Comparison of ENCODE assay signal across 22 cellular contexts in the genomic region with DNA sequence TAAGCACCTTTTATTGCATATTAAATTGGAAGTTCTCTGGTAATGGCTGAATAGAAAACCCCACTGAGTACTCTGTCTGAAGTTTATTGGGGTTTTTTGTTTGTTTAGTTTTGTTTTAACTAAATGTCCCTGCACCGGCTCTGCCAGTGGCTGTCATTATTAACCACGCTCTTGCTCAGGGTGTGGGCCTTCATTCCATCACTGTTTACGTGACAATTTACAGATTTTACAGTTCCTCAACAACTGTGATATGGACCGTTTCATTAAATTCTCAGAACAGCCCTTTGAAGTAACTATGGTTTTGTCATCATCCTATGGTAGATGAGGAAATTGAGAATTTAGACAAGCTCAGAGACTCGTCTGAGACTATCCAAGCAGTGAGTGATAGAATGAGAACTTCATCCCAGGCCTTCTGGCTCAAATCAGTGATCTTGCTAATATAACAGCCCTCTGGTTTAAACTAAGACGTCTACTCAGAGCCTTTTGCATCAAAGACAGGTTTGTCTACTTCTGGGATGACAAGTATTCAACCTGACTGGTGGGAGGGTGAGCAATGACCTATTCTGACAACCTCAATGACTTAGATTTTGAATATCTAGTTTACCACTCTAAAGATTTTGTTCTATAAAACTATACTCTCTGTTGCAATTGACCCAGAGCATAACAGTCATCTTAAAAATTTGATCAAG.
DNase-seq lines count a peak whose midpoint lies in the region; ATAC-seq and TF ChIP-seq lines count a peak whose summit lies in the region.
"Had no signal": no experiment of that assay in that cellular context is flagged by ENCODE, and none has a peak within 500 bp of the region (broad histone marks: within the 10 kb centered on the region; RNA-seq: fewer than 3 reads in every experiment).

No MANE protein-coding gene starts in this region.

- peak overlapping the region; percentile 49 for H3K4me3 ChIP-seq in CD4-positive, CD25-positive, alpha-beta regulatory T cell (ENCODE audit: low read depth, low read length)
- H3K4me3 ChIP-seq in Caco-2 (ENCODE audit: low read depth, low read length) = no peak overlapping the region
- H3K4me3 ChIP-seq: lower lobe of right lung, pancreas, right atrium auricular region, spleen, thyroid gland had no signal

- peak; percentile 7 for DNase-seq in activated CD4-positive, alpha-beta T cell treated with anti-CD3 and anti-CD28 coated beads for 36 hours
- DNase-seq in activated CD4-positive, alpha-beta T cell treated with anti-CD3 and anti-CD28 coated beads, Interleukin-2, amount 50 U/mL, for 48 hours = no peak
- DNase-seq in CD4-positive, CD25-positive, alpha-beta regulatory T cell = peak in 1 of 3 donors; percentile 49
- DNase-seq in T-cell (no peak), memory B cell (ENCODE audit: low spot score in 2 of 2) (no peak), Caco-2 (no peak)
- DNase-seq: DND-41; lower lobe of right lung; NCI-H1092; NCI-H187 treated with DMSO at 0.1 percent for 48 hours; NCI-H526; pancreas; RPMI8226; spleen; stimulated activated CD4-positive, alpha-beta T cell treated with anti-CD3 and anti-CD28 coated beads, Interleukin-4, amount 100 ng/mL, for 1 hour; stimulated activated naive CD4-positive, alpha-beta T cell treated with Interleukin-2 at 50 U/mL for 16 hours; thyroid gland had no signal

- peaks cover 35% of the 10 kb centered on the region for H3K4me1 Mint-ChIP-seq in activated CD4-positive, alpha-beta T cell treated with anti-CD3 and anti-CD28 coated beads for 36 hours
- H3K4me1 Mint-ChIP-seq in CD4-positive, CD25-positive, alpha-beta regulatory T cell = peaks cover 30 to 52% (median 41%) of the 10 kb centered on the region in 4 donors
- H3K4me1 Mint-ChIP-seq in T-cell (peaks cover 47 to 54% (median 51%) of the 10 kb centered on the region in 3 donors), memory B cell (peaks cover 43% of the 10 kb centered on the region), Caco-2 (ENCODE audit: low read depth, unreplicated experiment) (peaks cover 6% of the 10 kb centered on the region)

- peak overlapping the region; percentile 75 for H3K27ac ChIP-seq in CD4-positive, CD25-positive, alpha-beta regulatory T cell (ENCODE audit: insufficient read depth, low read length, poor library complexity, severe bottlenecking)
- H3K27ac ChIP-seq: lower lobe of right lung, pancreas, right atrium auricular region, thyroid gland had no signal

- no peak overlapping the region for H3K27ac Mint-ChIP-seq in activated CD4-positive, alpha-beta T cell treated with anti-CD3 and anti-CD28 coated beads for 36 hours
- H3K27ac Mint-ChIP-seq in CD4-positive, CD25-positive, alpha-beta regulatory T cell = peak overlapping the region; percentile 59 to 92 (median 61)
- H3K27ac Mint-ChIP-seq in T-cell (peak overlapping the region; percentile 67 to 74), memory B cell (peak overlapping the region; percentile 62), Caco-2 (ENCODE audit: unreplicated experiment) (no peak overlapping the region)

- POLR2A ChIA-PET in activated CD4-positive, alpha-beta T cell treated with anti-CD3 and anti-CD28 coated beads for 36 hours (lab: Charles Lee) = no interaction called here
- POLR2A ChIA-PET in T-cell (lab: Charles Lee) (interaction anchor here in 1 of 2 donors (0.6 kb wide), 1 partner anchor 52 kb away, joined by 4 read pairs; no protein-coding TSS in a partner anchor), Caco-2 (lab: Charles Lee) (no interaction called here)

- no peak overlapping the region for H3K4me3 Mint-ChIP-seq in activated CD4-positive, alpha-beta T cell treated with anti-CD3 and anti-CD28 coated beads for 36 hours
- peak overlapping the region in 2 of 4 donors; percentile 27 to 29 for H3K4me3 Mint-ChIP-seq in CD4-positive, CD25-positive, alpha-beta regulatory T cell
- H3K4me3 Mint-ChIP-seq in T-cell (no peak overlapping the region), memory B cell (no peak overlapping the region), Caco-2 (ENCODE audit: unreplicated experiment) (no peak overlapping the region)

- no peaks in the 10 kb centered on the region for H3K36me3 Mint-ChIP-seq in activated CD4-positive, alpha-beta T cell treated with anti-CD3 and anti-CD28 coated beads for 36 hours (ENCODE audit: low read depth)
- H3K36me3 Mint-ChIP-seq in CD4-positive, CD25-positive, alpha-beta regulatory T cell = no peaks in the 10 kb centered on the region
- no peaks in the 10 kb centered on the region for H3K36me3 Mint-ChIP-seq in T-cell
- H3K36me3 Mint-ChIP-seq in memory B cell = no peaks in the 10 kb centered on the region
- no peaks in the 10 kb centered on the region for H3K36me3 Mint-ChIP-seq in Caco-2 (ENCODE audit: insufficient read depth, unreplicated experiment)

- H3K9me3 ChIP-seq in CD4-positive, CD25-positive, alpha-beta regulatory T cell (ENCODE audit: control insufficient read depth in 2 of 2, low read length in 2 of 2) = no peaks in the 10 kb centered on the region
- H3K9me3 ChIP-seq in Caco-2 = no peaks in the 10 kb centered on the region
- H3K9me3 ChIP-seq: lower lobe of right lung, pancreas, right atrium auricular region, spleen, thyroid gland had no signal

- no peak for TF ChIP-seq CTCF in Caco-2 (IDR thresholded peaks at IDR 0.05; ENCODE audit: insufficient read depth in 1 of 2, low read depth in 1 of 2, low read length in 1 of 2, severe bottlenecking in 1 of 2, unreplicated experiment in 1 of 2)

- CTCF ChIA-PET in activated CD4-positive, alpha-beta T cell treated with anti-CD3 and anti-CD28 coated beads for 36 hours (lab: Charles Lee) = interaction anchor here (0.9 to 2.1 kb wide), 2 partner anchors 11 to 100 kb away, joined by 3 to 10 read pairs; no protein-coding TSS in a partner anchor
- CTCF ChIA-PET in T-cell (lab: Charles Lee) = no interaction called here
- CTCF ChIA-PET in Caco-2 (lab: Charles Lee) = no interaction called here

- no TSS peak for BruUV-seq in Caco-2 (replicated peaks; lab: Mats Ljungman, UMichigan)

- H3K9me3 Mint-ChIP-seq in activated CD4-positive, alpha-beta T cell treated with anti-CD3 and anti-CD28 coated beads for 36 hours (ENCODE audit: low read depth) = no peaks in the 10 kb centered on the region
- peaks cover 0 to 2% (median 0%) of the 10 kb centered on the region in 7 donors for H3K9me3 Mint-ChIP-seq in CD4-positive, CD25-positive, alpha-beta regulatory T cell
- no peaks in the 10 kb centered on the region for H3K9me3 Mint-ChIP-seq in T-cell
- H3K9me3 Mint-ChIP-seq in memory B cell = peaks cover 1% of the 10 kb centered on the region
- no peaks in the 10 kb centered on the region for H3K9me3 Mint-ChIP-seq in Caco-2 (ENCODE audit: unreplicated experiment)

- peak; percentile 70 for ATAC-seq in activated CD4-positive, alpha-beta T cell treated with anti-CD3 and anti-CD28 coated beads for 36 hours
- peak in 1 of 2 donors; percentile 28 for ATAC-seq in CD4-positive, CD25-positive, alpha-beta regulatory T cell (ENCODE audit: low read depth in 2 of 2)
- no peak for ATAC-seq in T-cell (replicated peaks in 1 of 4)
- no peak for ATAC-seq in memory B cell (ENCODE audit: low read depth)
- ATAC-seq in GM18861 (IDR thresholded peaks at IDR 0.05; ENCODE audit: unreplicated experiment) = no peak
- no peak for ATAC-seq in HG02763 (IDR thresholded peaks at IDR 0.05; ENCODE audit: unreplicated experiment)
- ATAC-seq: HepG2, lower lobe of right lung had no signal

- H3K27me3 Mint-ChIP-seq in activated CD4-positive, alpha-beta T cell treated with anti-CD3 and anti-CD28 coated beads for 36 hours = no peaks in the 10 kb centered on the region
- H3K27me3 Mint-ChIP-seq in CD4-positive, CD25-positive, alpha-beta regulatory T cell = no peaks in the 10 kb centered on the region
- H3K27me3 Mint-ChIP-seq in T-cell = no peaks in the 10 kb centered on the region
- no peaks in the 10 kb centered on the region for H3K27me3 Mint-ChIP-seq in memory B cell
- no peaks in the 10 kb centered on the region for H3K27me3 Mint-ChIP-seq in Caco-2 (ENCODE audit: insufficient read depth, unreplicated experiment)
- H3K27me3 Mint-ChIP-seq: activated naive CD8-positive, alpha-beta T cell had no signal

- H3K36me3 ChIP-seq in CD4-positive, CD25-positive, alpha-beta regulatory T cell (ENCODE audit: control insufficient read depth, insufficient read depth, low read length) = no peaks in the 10 kb centered on the region
- no peaks in the 10 kb centered on the region for H3K36me3 ChIP-seq in Caco-2 (ENCODE audit: control insufficient read depth, insufficient read depth, low read length)
- H3K36me3 ChIP-seq: lower lobe of right lung, pancreas, right atrium auricular region, spleen, thyroid gland had no signal

- peaks cover 56% of the 10 kb centered on the region for H3K4me1 ChIP-seq in CD4-positive, CD25-positive, alpha-beta regulatory T cell (ENCODE audit: control insufficient read depth, insufficient read depth, low read length, poor library complexity, severe bottlenecking)
- no peaks in the 10 kb centered on the region for H3K4me1 ChIP-seq in Caco-2

- intact Hi-C loops in activated CD4-positive, alpha-beta T cell treated with anti-CD3 and anti-CD28 coated beads for 36 hours (cut with DNase I, micrococcal nuclease) = no loop called here
- intact Hi-C loops in Caco-2 (cut with micrococcal nuclease; ENCODE audit: unreplicated experiment) = no loop called here

- no peaks in the 10 kb centered on the region for H3K27me3 ChIP-seq in CD4-positive, CD25-positive, alpha-beta regulatory T cell (ENCODE audit: control insufficient read depth, insufficient read depth, low read length)
- H3K27me3 ChIP-seq in Caco-2 (replicated peaks; ENCODE audit: control insufficient read depth, insufficient read depth, low read length) = no peaks in the 10 kb centered on the region
- H3K27me3 ChIP-seq: pancreas, right atrium auricular region, spleen, thyroid gland had no signal

Comparison
In these comparisons a context has a peak if more than half of its experiments do, and no peak if none do; other contexts are left out.
1. H3K27ac Mint-ChIP-seq: peak in CD4-positive, CD25-positive, alpha-beta regulatory T cell (3 of 3), T-cell (2 of 2) and memory B cell (single experiment); none in activated CD4-positive, alpha-beta T cell treated with anti-CD3 and anti-CD28 coated beads for 36 hours (single experiment) and Caco-2 (single experiment).